ENCODE assay signal across 9 cellular contexts in genomic region chr1:85148524-85149250, GRCh38. TPM values are rescaled to one million over a fixed set of nuclear protein-coding genes. Genes with fewer than 3 reads are reported as not detected.
DNase-seq lines count a peak whose midpoint lies in the region; ATAC-seq, FAIRE-seq and TF ChIP-seq lines count a peak whose summit lies in the region.
"Had no signal": no experiment of that assay in that cellular context is flagged by ENCODE, and none has a peak within 500 bp of the region (broad histone marks: within the 10 kb centered on the region; RNA-seq: fewer than 3 reads in every experiment).

No MANE protein-coding gene starts in this region.

- H3K27me3 Mint-ChIP-seq in endothelial cell (ENCODE audit: unreplicated experiment) = peaks cover 1% of the 10 kb centered on the region

- H3K36me3 Mint-ChIP-seq in endothelial cell (ENCODE audit: low read depth, unreplicated experiment) = no peaks in the 10 kb centered on the region

- no peaks in the 10 kb centered on the region for H3K9me3 Mint-ChIP-seq in endothelial cell (ENCODE audit: unreplicated experiment)

- no peak for FAIRE-seq in frontal cortex (lab: Jason Lieb, UNC)

- in situ Hi-C loops in GM13976 (cut with MboI; ENCODE audit: low sequenced_read_pairs, unreplicated experiment) = no loop called here

- DNase-seq in GM13976 (ENCODE audit: low spot score) (peak; percentile 47), fibroblast of peridontal ligament (ENCODE audit: extremely low read depth) (peak; percentile 76), head of caudate nucleus (no peak), pons (ENCODE audit: low spot score) (no peak), frontal cortex (ENCODE audit: low spot score in 2 of 2) (no peak), endothelial cell (ENCODE audit: low spot score) (no peak)
- DNase-seq: stimulated activated CD4-positive, alpha-beta T cell treated with anti-CD3 and anti-CD28 coated beads, Interleukin-4, amount 100 ng/mL, for 1 hour had no signal

- TF ChIP-seq CTCF in GM13976 (IDR thresholded peaks at IDR 0.05; ENCODE audit: borderline replicate concordance, control extremely low read depth, extremely low read depth, insufficient read depth, missing control alignments) = no peak
- no peak for TF ChIP-seq CTCF in endothelial cell (IDR thresholded peaks at IDR 0.05; ENCODE audit: unreplicated experiment)

- ATAC-seq in GM21447 (IDR thresholded peaks at IDR 0.05; ENCODE audit: unreplicated experiment) (peak; percentile 90), HG03469 (IDR thresholded peaks at IDR 0.05; ENCODE audit: unreplicated experiment) (peak; percentile 94)

- intact Hi-C loops in head of caudate nucleus (cut with DNase I) = no loop called here

- H3K4me3 Mint-ChIP-seq in endothelial cell (ENCODE audit: unreplicated experiment) = no peak overlapping the region

- peaks cover 24% of the 10 kb centered on the region for H3K4me1 Mint-ChIP-seq in endothelial cell (ENCODE audit: unreplicated experiment)

- H3K27ac Mint-ChIP-seq in endothelial cell (ENCODE audit: unreplicated experiment) = no peak overlapping the region

RNA-seq across cellular contexts. Expression of gene SYDE2, which starts 52.1 kb away (rescaled TPM):
- 6.9 TPM for total RNA-seq in frontal cortex
- total RNA-seq in endothelial cell (ENCODE audit: unreplicated experiment) = 4.2 TPM

Comparison
In these comparisons a context has a peak if more than half of its experiments do, and no peak if none do; other contexts are left out.
1. DNase-seq: peak in GM13976 (single experiment) and fibroblast of peridontal ligament (single experiment); none in head of caudate nucleus (0 of 42), pons (single experiment), frontal cortex (0 of 2) and endothelial cell (single experiment).